In genomic region chr6:21022343-21023107, GRCh38 we compare ENCODE assay signal across 8 cellular contexts.
DNase-seq lines count a peak whose midpoint lies in the region; ATAC-seq and TF ChIP-seq lines count a peak whose summit lies in the region.

No MANE protein-coding gene starts in this region.

- H3K79me2 ChIP-seq in hepatocyte: no peaks in the 10 kb centered on the region

- H3K4me2 ChIP-seq in hepatocyte: peak overlapping the region; percentile 17

- no peaks in the 10 kb centered on the region for H4K20me1 ChIP-seq in hepatocyte (ENCODE audit: insufficient read depth, poor library complexity, severe bottlenecking)

- H3K27me3 ChIP-seq in hepatocyte: no peaks in the 10 kb centered on the region

- H3K27ac ChIP-seq in hepatocyte: peak overlapping the region; percentile 85

- 47% methylated on average over 7 of the region's 7 CpGs for WGBS in hepatocyte (ENCODE audit: low lambda C conversion rate, missing lambda C conversion rate)

- H3K4me3 ChIP-seq in hepatocyte: no peak overlapping the region

- no peak for TF ChIP-seq CTCF in hepatocyte (IDR thresholded peaks at IDR 0.05; ENCODE audit: poor library complexity)

- peak; percentile 93 for ATAC-seq in HG03064 (IDR thresholded peaks at IDR 0.05; ENCODE audit: low read depth, unreplicated experiment)

- H3K4me1 ChIP-seq in hepatocyte (ENCODE audit: insufficient read depth): no peaks in the 10 kb centered on the region

- no peak overlapping the region for H2AFZ ChIP-seq in hepatocyte

- no peaks in the 10 kb centered on the region for H3K36me3 ChIP-seq in hepatocyte (replicated peaks; ENCODE audit: insufficient read depth, low read depth)

- no peaks in the 10 kb centered on the region for H3K9me2 ChIP-seq in hepatocyte (replicated peaks; ENCODE audit: insufficient read depth)

- DNase-seq in NCI-H748 (lab: John Stamatoyannopoulos, UW; ENCODE audit: unreplicated experiment) (peak; percentile 99), hepatocyte (ENCODE audit: low spot score) (peak; percentile 71), SKM-1 (lab: John Stamatoyannopoulos, UW; ENCODE audit: unreplicated experiment) (no peak), dedifferentiated amniotic fluid mesenchymal stem cell (ENCODE audit: extremely low spot score) (no peak), NCI-H1694 (lab: John Stamatoyannopoulos, UW) (no peak), NCI-H2227 (lab: John Stamatoyannopoulos, UW; ENCODE audit: unreplicated experiment) (no peak)

- peak; percentile 39 for TF ChIP-seq POLR2A in GM19099 (IDR thresholded peaks at IDR 0.05; ENCODE audit: extremely low read depth, insufficient read length, low read depth)

- H3K9me3 ChIP-seq in hepatocyte (ENCODE audit: low read depth): no peaks in the 10 kb centered on the region

Comparison
In these comparisons a context has a peak if more than half of its experiments do, and no peak if none do; other contexts are left out.
1. DNase-seq: peak in NCI-H748 (single experiment) and hepatocyte (single experiment); none in SKM-1 (single experiment), dedifferentiated amniotic fluid mesenchymal stem cell (single experiment), NCI-H1694 (single experiment) and NCI-H2227 (single experiment).